ENCODE assay signal across 23 cellular contexts in genomic region chr3:181637056-181637798, GRCh38.
DNase-seq lines count a peak whose midpoint lies in the region; ATAC-seq and TF ChIP-seq lines count a peak whose summit lies in the region.
"Had no signal": no experiment of that assay in that cellular context is flagged by ENCODE, and none has a peak within 500 bp of the region (broad histone marks: within the 10 kb centered on the region; RNA-seq: fewer than 3 reads in every experiment).

No MANE protein-coding gene starts in this region.

- H3K9me3 ChIP-seq in breast epithelium (no peaks in the 10 kb centered on the region), esophagus squamous epithelium (no peaks in the 10 kb centered on the region)
- H3K9me3 ChIP-seq in effector memory CD4-positive, alpha-beta T cell (ENCODE audit: control insufficient read depth, low read length) = no peaks in the 10 kb centered on the region

- peaks cover 17% of the 10 kb centered on the region for H3K4me1 Mint-ChIP-seq in MCF 10A (ENCODE audit: insufficient read depth, unreplicated experiment)

- no TSS peak for BruUV-seq in MCF 10A (replicated peaks; lab: Mats Ljungman, UMichigan)

- H3K4me3 ChIP-seq in breast epithelium (no peak overlapping the region), esophagus squamous epithelium (no peak overlapping the region)
- no peak overlapping the region for H3K4me3 ChIP-seq in effector memory CD4-positive, alpha-beta T cell (ENCODE audit: insufficient read depth, low read depth, low read length, poor library complexity, severe bottlenecking)
- H3K4me3 ChIP-seq: GM23248 had no signal

- TF ChIP-seq POLR2A in breast epithelium (IDR thresholded peaks at IDR 0.05) (no peak), esophagus squamous epithelium (IDR thresholded peaks at IDR 0.05) (no peak)

- H3K27me3 ChIP-seq in breast epithelium (no peaks in the 10 kb centered on the region), esophagus squamous epithelium (no peaks in the 10 kb centered on the region)
- H3K27me3 ChIP-seq in effector memory CD4-positive, alpha-beta T cell (replicated peaks; ENCODE audit: control insufficient read depth, insufficient read depth, low read length, poor library complexity, severe bottlenecking) = no peaks in the 10 kb centered on the region

- H3K9me3 Mint-ChIP-seq in MCF 10A (ENCODE audit: unreplicated experiment) = no peaks in the 10 kb centered on the region
- H3K9me3 Mint-ChIP-seq: CD8-positive, alpha-beta T cell had no signal

- peak; percentile 84 for ATAC-seq in SK-N-SH treated with all-trans-retinoic acid at 6 μM for 48 hours
- ATAC-seq: CD8-positive, alpha-beta T cell; HCT116; Panc1 had no signal

- no peaks in the 10 kb centered on the region for H3K36me3 ChIP-seq in breast epithelium
- H3K36me3 ChIP-seq in effector memory CD4-positive, alpha-beta T cell (ENCODE audit: control insufficient read depth, insufficient read depth, low read length) = no peaks in the 10 kb centered on the region
- H3K36me3 ChIP-seq in esophagus squamous epithelium = no peaks in the 10 kb centered on the region

- peak overlapping the region; percentile 73 for H3K27ac Mint-ChIP-seq in MCF 10A (ENCODE audit: low read depth, unreplicated experiment)
- H3K27ac Mint-ChIP-seq: CD8-positive, alpha-beta T cell had no signal

- 67 to 94% methylated on average over 1 to 4 of the region's 4 CpGs for WGBS in esophagus squamous epithelium, 2 donors

- DNase-seq in MCF 10A (ENCODE audit: unreplicated experiment) (peak; percentile 38), breast epithelium (ENCODE audit: low spot score in 2 of 2) (no peak), kidney glomerular epithelial cell (lab: John Stamatoyannopoulos, UW) (peak; percentile 22), esophagus squamous epithelium (lab: John Stamatoyannopoulos, UW) (no peak), cerebellar cortex (ENCODE audit: low spot score) (no peak)
- DNase-seq in effector memory CD4-positive, alpha-beta T cell = no peak
- no peak for DNase-seq in stimulated activated CD4-positive, alpha-beta T cell treated with anti-CD3 and anti-CD28 coated beads, Interleukin-1b, Interleukin-23, amount 100 ng/mL, for 48 hours
- DNase-seq: 8988T; AML-193; C1 segment of cervical spinal cord; Calu3; CD8-positive, alpha-beta T cell; DMS153; GM23248; IMR-90; NCI-H1417; NCI-H1694 treated with DMSO at 0.1 percent for 48 hours; NCI-H2081 treated with DMSO at 0.1 percent for 48 hours; NCI-H774; NK-92 treated with Interleukin-12 subunit alpha and Interleukin-12 subunit beta, amount 100 ng/mL, for 24 hours had no signal

- no peaks in the 10 kb centered on the region for H3K4me1 ChIP-seq in breast epithelium
- no peaks in the 10 kb centered on the region for H3K4me1 ChIP-seq in effector memory CD4-positive, alpha-beta T cell (ENCODE audit: control insufficient read depth, insufficient read depth, low read length, poor library complexity, severe bottlenecking)
- H3K4me1 ChIP-seq in esophagus squamous epithelium = no peaks in the 10 kb centered on the region

- POLR2A ChIA-PET in MCF 10A (lab: Yijun Ruan, JAX) = interaction anchor here (1.5 kb wide), 1 partner anchor 13 kb away, joined by 4 read pairs; no protein-coding TSS in a partner anchor

- no peaks in the 10 kb centered on the region for H3K36me3 Mint-ChIP-seq in MCF 10A (ENCODE audit: insufficient read depth, unreplicated experiment)
- H3K36me3 Mint-ChIP-seq: CD8-positive, alpha-beta T cell had no signal

- no peaks in the 10 kb centered on the region for H3K27me3 Mint-ChIP-seq in MCF 10A (ENCODE audit: insufficient read depth, unreplicated experiment)

- intact Hi-C loops in MCF 10A (cut with micrococcal nuclease) (no loop called here), breast epithelium (cut with DNase I; ENCODE audit: low total_unique reads) (no loop called here), esophagus squamous epithelium (cut with DNase I) (no loop called here)

- H3K27ac ChIP-seq in breast epithelium (no peak overlapping the region), esophagus squamous epithelium (no peak overlapping the region)
- H3K27ac ChIP-seq in effector memory CD4-positive, alpha-beta T cell (ENCODE audit: insufficient read depth, low read length, poor library complexity, severe bottlenecking) = no peak overlapping the region
- H3K27ac ChIP-seq: GM23248 had no signal

- TF ChIP-seq CTCF in MCF 10A (IDR thresholded peaks at IDR 0.05; ENCODE audit: unreplicated experiment) (no peak), breast epithelium (IDR thresholded peaks at IDR 0.05) (no peak), esophagus squamous epithelium (IDR thresholded peaks at IDR 0.05) (no peak)

- no peak overlapping the region for H3K4me3 Mint-ChIP-seq in MCF 10A (ENCODE audit: unreplicated experiment)
- H3K4me3 Mint-ChIP-seq: CD8-positive, alpha-beta T cell had no signal

- CTCF ChIA-PET in MCF 10A (lab: Yijun Ruan, JAX) = interaction anchor here (0.6 to 0.7 kb wide), 3 partner anchors 300 to 455 kb away, joined by 3 read pairs; no protein-coding TSS in a partner anchor

TF ChIP-seq in SK-N-SH treated with all-trans-retinoic acid at 6 μM for 48 hours, 23 proteins besides CTCF, POLR2A, EP300 and RAD21:
- peak; percentile 41; the same call in 1 of the 2 replicates for TF ChIP-seq ISL1 (CRISPR knock-in tag; IDR thresholded peaks at IDR 0.05)
- no peak for TF ChIP-seq BACH2 (CRISPR knock-in tag; IDR thresholded peaks at IDR 0.05; ENCODE audit: borderline replicate concordance)

Comparison
In these comparisons a context has a peak if more than half of its experiments do, and no peak if none do; other contexts are left out.
1. DNase-seq: peak in MCF 10A (single experiment) and kidney glomerular epithelial cell (single experiment); none in breast epithelium (0 of 2), effector memory CD4-positive, alpha-beta T cell (0 of 3), stimulated activated CD4-positive, alpha-beta T cell treated with anti-CD3 and anti-CD28 coated beads, Interleukin-1b, Interleukin-23, amount 100 ng/mL, for 48 hours (single experiment), esophagus squamous epithelium (single experiment) and cerebellar cortex (single experiment).